ENCODE assay signal across 11 cellular contexts in genomic region chr12:62732861-62733427, GRCh38.
DNase-seq lines count a peak whose midpoint lies in the region; ATAC-seq and TF ChIP-seq lines count a peak whose summit lies in the region.
"Had no signal": no experiment of that assay in that cellular context is flagged by ENCODE, and none has a peak within 500 bp of the region (broad histone marks: within the 10 kb centered on the region; RNA-seq: fewer than 3 reads in every experiment).

No MANE protein-coding gene starts in this region.

- DNase-seq in ELR (ENCODE audit: low read depth): peak; percentile 88
- DNase-seq in Kasumi-1 (lab: John Stamatoyannopoulos, UW): peak; percentile 44 to 46
- DNase-seq in astrocyte of the spinal cord (ENCODE audit: low read depth, low spot score): peak; percentile 76
- no peak for DNase-seq in right lobe of liver
- no peak for DNase-seq in superior temporal gyrus (ENCODE audit: extremely low spot score)
- DNase-seq in tibial artery: no peak
- DNase-seq: H9, Karpas-422, stomach had no signal

- intact Hi-C loops in right lobe of liver (cut with DNase I): no loop called here
- intact Hi-C loops in tibial artery (cut with DNase I; ENCODE audit: low total_unique reads): no loop called here

- H3K27ac ChIP-seq in right lobe of liver (no peak overlapping the region), tibial artery (peak overlapping the region in 1 of 2 donors; percentile 73)

- H3K27me3 ChIP-seq in right lobe of liver (no peaks in the 10 kb centered on the region), tibial artery (no peaks in the 10 kb centered on the region)
- H3K27me3 ChIP-seq: stomach had no signal

- no peaks in the 10 kb centered on the region for H3K36me3 ChIP-seq in right lobe of liver
- H3K36me3 ChIP-seq in tibial artery: no peaks in the 10 kb centered on the region
- H3K36me3 ChIP-seq: stomach had no signal

- in situ Hi-C loops in astrocyte of the spinal cord (cut with HindIII; ENCODE audit: low sequenced_read_pairs): no loop called here

- H3K9me3 ChIP-seq in right lobe of liver (no peaks in the 10 kb centered on the region), tibial artery (no peaks in the 10 kb centered on the region)
- H3K9me3 ChIP-seq: stomach had no signal

- H3K4me3 ChIP-seq in astrocyte of the spinal cord (ENCODE audit: low read depth, low read length) (no peak overlapping the region), right lobe of liver (no peak overlapping the region), tibial artery (no peak overlapping the region)
- H3K4me3 ChIP-seq: stomach had no signal

- no peak for TF ChIP-seq POLR2A in right lobe of liver (IDR thresholded peaks at IDR 0.05)

- H3K4me1 ChIP-seq in right lobe of liver: no peaks in the 10 kb centered on the region
- peaks cover 0 to 47% (median 30%) of the 10 kb centered on the region in 4 donors for H3K4me1 ChIP-seq in tibial artery

- 70% methylated on average over 8 of the region's 8 CpGs for WGBS in right lobe of liver (ENCODE audit: insufficient coverage, low coverage, low lambda C conversion rate, missing lambda C conversion rate)

- ATAC-seq in right lobe of liver (peak; percentile 45 to 82 (median 68)), GM19035 (IDR thresholded peaks at IDR 0.05; ENCODE audit: unreplicated experiment) (no peak), HG03280 (IDR thresholded peaks at IDR 0.05; ENCODE audit: unreplicated experiment) (no peak)

- TF ChIP-seq CTCF in astrocyte of the spinal cord (IDR thresholded peaks at IDR 0.05; ENCODE audit: low read depth, low read length): no peak
- TF ChIP-seq CTCF in right lobe of liver (IDR thresholded peaks at IDR 0.05): no peak
- no peak for TF ChIP-seq CTCF in tibial artery (IDR thresholded peaks at IDR 0.05)

Comparison
In these comparisons a context has a peak if more than half of its experiments do, and no peak if none do; other contexts are left out.
1. DNase-seq: peak in ELR (single experiment), Kasumi-1 (2 of 2) and astrocyte of the spinal cord (single experiment); none in right lobe of liver (0 of 3), superior temporal gyrus (single experiment) and tibial artery (0 of 2).
2. ATAC-seq: peak in right lobe of liver (4 of 4); none in GM19035 (single experiment) and HG03280 (single experiment).